In the genomic region with DNA sequence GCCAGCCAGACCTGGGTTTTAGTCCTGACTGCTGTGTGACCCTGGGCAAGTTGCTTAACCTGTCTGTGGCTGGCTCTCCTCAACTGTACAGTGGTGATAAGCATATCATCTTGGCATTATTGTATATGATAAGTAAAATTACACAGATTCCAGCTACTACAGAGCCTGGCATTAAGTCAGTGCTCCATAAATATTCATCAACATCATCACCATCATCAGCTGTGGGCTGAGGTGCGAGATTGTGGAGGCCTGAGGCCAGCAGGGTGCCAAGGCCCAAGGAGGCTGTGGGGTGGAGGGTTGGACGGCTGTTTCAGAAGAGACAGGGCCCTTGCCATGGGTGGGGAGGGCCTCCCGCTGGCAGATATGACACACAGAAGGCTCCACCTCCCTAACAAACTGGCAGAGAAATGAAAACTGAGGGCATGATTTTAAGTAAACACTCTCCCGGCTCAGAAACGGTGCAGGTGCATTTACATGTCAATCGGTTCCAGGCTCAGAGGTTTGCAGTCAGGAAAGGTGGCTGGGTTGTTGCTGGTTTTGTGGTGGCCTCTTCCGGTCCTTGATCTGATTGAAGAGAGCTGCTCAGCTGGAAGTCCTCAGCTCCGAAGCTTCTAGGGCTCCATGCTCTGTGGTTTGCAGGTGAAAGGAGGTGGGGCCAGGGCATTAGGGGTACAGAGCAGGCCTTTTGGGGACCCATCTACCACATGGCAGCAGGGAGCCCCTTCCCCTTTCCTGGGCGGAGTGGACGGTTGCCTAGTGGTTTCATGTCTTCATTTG, we compare ENCODE assay signal across 9 cellular contexts. TPM values are rescaled to one million over a fixed set of nuclear protein-coding genes. Genes with fewer than 3 reads are reported as not detected.
A peak's percentile ranks its signal among the peaks of the same experiment; 100 is the strongest.
DNase-seq lines count a peak whose midpoint lies in the region; ATAC-seq and TF ChIP-seq lines count a peak whose summit lies in the region.
"Had no signal": no experiment of that assay in that cellular context is flagged by ENCODE, and none has a peak within 500 bp of the region (broad histone marks: within the 10 kb centered on the region; RNA-seq: fewer than 3 reads in every experiment).

No MANE protein-coding gene starts in this region.

- H3K27me3 ChIP-seq in DND-41 (ENCODE audit: insufficient read depth, low read length, poor library complexity) = no peaks in the 10 kb centered on the region
- no peaks in the 10 kb centered on the region for H3K27me3 ChIP-seq in effector memory CD4-positive, alpha-beta T cell (replicated peaks; ENCODE audit: control insufficient read depth, insufficient read depth, low read length, poor library complexity, severe bottlenecking)
- no peaks in the 10 kb centered on the region for H3K27me3 ChIP-seq in thyroid gland

- no peak overlapping the region for H2AFZ ChIP-seq in DND-41 (ENCODE audit: low read depth, low read length)

- H3K9me3 ChIP-seq in DND-41 (ENCODE audit: insufficient read depth, low read length, severe bottlenecking) (no peaks in the 10 kb centered on the region), thyroid gland (no peaks in the 10 kb centered on the region)
- H3K9me3 ChIP-seq in effector memory CD4-positive, alpha-beta T cell (ENCODE audit: control insufficient read depth, low read length) = no peaks in the 10 kb centered on the region

- H3K4me2 ChIP-seq in DND-41 (ENCODE audit: insufficient read depth, low read length) = peak overlapping the region; percentile 45

- intact Hi-C loops in thyroid gland (cut with DNase I) = no loop called here

- H3K9ac ChIP-seq in DND-41 (ENCODE audit: low read depth, low read length) = peak overlapping the region; percentile 31

- peak in 1 of 2 donors; percentile 55 for TF ChIP-seq POLR2A in thyroid gland (IDR thresholded peaks at IDR 0.05)

- peaks cover 65% of the 10 kb centered on the region for H3K4me1 ChIP-seq in DND-41 (ENCODE audit: insufficient read depth, low read length)
- peaks cover 76% of the 10 kb centered on the region for H3K4me1 ChIP-seq in effector memory CD4-positive, alpha-beta T cell (ENCODE audit: control insufficient read depth, insufficient read depth, low read length, poor library complexity, severe bottlenecking)
- peaks cover 70 to 93% of the 10 kb centered on the region in 2 donors for H3K4me1 ChIP-seq in thyroid gland

- WGBS in thyroid gland, 2 donors = 39 to 45% methylated on average over 10 of the region's 10 CpGs

- H3K4me3 ChIP-seq in DND-41 (ENCODE audit: low read depth in 1 of 2, low read length in 2 of 2) (peak overlapping the region in 1 of 2 experiments; percentile 19; a peak in 1 of 4 replicates), thyroid gland (replicated peaks in 1 of 3) (no peak overlapping the region)
- H3K4me3 ChIP-seq in effector memory CD4-positive, alpha-beta T cell (ENCODE audit: insufficient read depth, low read depth, low read length, poor library complexity, severe bottlenecking) = no peak overlapping the region

- ATAC-seq in DND-41 (ENCODE audit: insufficient read depth, low read depth) (peak; percentile 86), HG02642 (IDR thresholded peaks at IDR 0.05; ENCODE audit: poor library complexity, unreplicated experiment) (peak; percentile 53)

- no peaks in the 10 kb centered on the region for H4K20me1 ChIP-seq in DND-41 (ENCODE audit: insufficient read depth, low read length)

- DNase-seq in DND-41 (peak; percentile 89), T follicular helper cell (ENCODE audit: low read depth) (peak; percentile 52), thyroid gland (peak; percentile 77 to 78), ureter (ENCODE audit: low spot score) (no peak), germinal center (ENCODE audit: low spot score) (no peak), AG08395 (ENCODE audit: low spot score) (no peak)
- peak; percentile 41 to 56 (median 55) for DNase-seq in effector memory CD4-positive, alpha-beta T cell

- TF ChIP-seq CTCF in DND-41 (IDR thresholded peaks at IDR 0.05; ENCODE audit: borderline replicate concordance, extremely low read depth, low read length, poor library complexity, severe bottlenecking) (peak; percentile 41), thyroid gland (IDR thresholded peaks at IDR 0.05) (no peak)

- no peaks in the 10 kb centered on the region for H3K79me2 ChIP-seq in DND-41 (ENCODE audit: insufficient read depth, low read length)

- H3K36me3 ChIP-seq in DND-41 (ENCODE audit: insufficient read depth, low read length) (no peaks in the 10 kb centered on the region), thyroid gland (no peaks in the 10 kb centered on the region)
- no peaks in the 10 kb centered on the region for H3K36me3 ChIP-seq in effector memory CD4-positive, alpha-beta T cell (ENCODE audit: control insufficient read depth, insufficient read depth, low read length)

- H3K27ac ChIP-seq in DND-41 (ENCODE audit: low read length) = peak overlapping the region; percentile 82
- peak overlapping the region; percentile 48 for H3K27ac ChIP-seq in effector memory CD4-positive, alpha-beta T cell (ENCODE audit: insufficient read depth, low read length, poor library complexity, severe bottlenecking)
- peak overlapping the region; percentile 85 to 93 (median 92) for H3K27ac ChIP-seq in thyroid gland

RNA-seq across cellular contexts. Expression of a gene that starts 10.2 kb away (rescaled TPM):
- total RNA-seq in thyroid gland (10 to 100 TPM; 16.4 to 45.5 (median 24.5) TPM), ureter (not detected)
- total RNA-seq: renal cortical epithelial cell had no signal

RNA-seq across cellular contexts. Expression of a gene that starts 19.9 kb away (rescaled TPM):
- total RNA-seq in thyroid gland = 100 to 1,000 TPM in 3 of 4 donors, 10 to 100 TPM in 1; 99.5 to 203 (median 142) TPM
- total RNA-seq in ureter = 4.3 TPM

Comparison
In these comparisons a context has a peak if more than half of its experiments do, and no peak if none do; other contexts are left out.
1. DNase-seq: peak in DND-41 (single experiment), T follicular helper cell (single experiment), effector memory CD4-positive, alpha-beta T cell (3 of 3) and thyroid gland (2 of 2); none in ureter (single experiment), germinal center (single experiment) and AG08395 (single experiment).
2. RNA of a gene that starts 10.2 kb away (total RNA-seq): 16.4 to 45.5 TPM in thyroid gland; not detected in ureter (single experiment); every median in the first group is over 10 times any median in the second.
3. RNA of a gene that starts 19.9 kb away (total RNA-seq): 99.5 to 203 TPM in thyroid gland; 4.3 TPM in ureter (single experiment); every median in the first group is over 10 times any median in the second.
4. Peak in every context shown above with its lines, with median percentiles within 50 percentile points of each other: H3K27ac ChIP-seq.